Comparison of ENCODE assay signal across 9 cellular contexts in the genomic region with DNA sequence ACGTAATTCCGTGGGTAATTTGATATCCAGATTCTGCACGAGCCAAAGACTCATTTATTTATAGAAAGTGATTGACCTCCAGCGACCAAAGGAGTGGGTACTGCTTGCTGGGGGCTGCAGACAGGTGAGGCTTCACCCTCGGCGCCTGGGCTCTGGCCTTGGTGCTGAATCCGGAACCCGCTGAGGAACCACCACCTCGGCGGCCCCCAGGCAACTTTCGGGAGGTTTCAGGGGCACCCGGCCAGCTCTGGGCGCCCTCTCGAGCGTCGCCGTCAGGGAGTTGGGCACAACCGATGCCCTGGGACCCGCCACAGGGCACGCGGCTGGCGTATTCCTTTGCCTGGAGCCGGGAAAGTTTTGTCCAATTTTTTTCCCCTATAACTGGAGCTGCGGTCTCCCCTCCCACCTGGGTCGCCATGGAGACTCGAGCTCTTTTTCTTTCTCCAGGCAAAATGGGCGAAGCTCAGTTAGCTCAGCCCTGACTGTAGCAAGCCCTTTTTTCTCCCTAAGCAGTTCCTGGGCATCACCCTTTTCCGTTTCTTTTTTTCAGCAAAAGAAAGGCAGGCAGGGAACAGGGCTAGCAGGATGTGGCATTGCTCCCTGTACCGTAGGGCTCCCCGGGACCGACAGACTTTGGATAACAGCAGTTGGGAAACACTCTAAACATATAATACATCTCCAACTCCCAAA. TPM values are rescaled to one million over a fixed set of nuclear protein-coding genes. Genes with fewer than 3 reads are reported as not detected.
DNase-seq lines count a peak whose midpoint lies in the region; ATAC-seq and TF ChIP-seq lines count a peak whose summit lies in the region.
"Had no signal": no experiment of that assay in that cellular context is flagged by ENCODE, and none has a peak within 500 bp of the region (broad histone marks: within the 10 kb centered on the region; RNA-seq: fewer than 3 reads in every experiment).

No MANE protein-coding gene starts in this region.

- peaks cover 60% of the 10 kb centered on the region for H3K27me3 Mint-ChIP-seq in activated naive CD8-positive, alpha-beta T cell treated with anti-CD3 and anti-CD28 coated beads, Interleukin-2, amount 10 ng/mL, durations not matched to agents 7 days and 5 days

- H3K4me1 ChIP-seq in left lung (peaks cover 9 to 15% of the 10 kb centered on the region in 2 donors), BE2C (no peaks in the 10 kb centered on the region)

- H3K9me3 ChIP-seq in left lung (no peaks in the 10 kb centered on the region), BE2C (no peaks in the 10 kb centered on the region)

- no peak overlapping the region for H3K4me3 Mint-ChIP-seq in activated naive CD8-positive, alpha-beta T cell treated with anti-CD3 and anti-CD28 coated beads, Interleukin-2, amount 10 ng/mL, durations not matched to agents 7 days and 5 days

- peak; percentile 4 for DNase-seq in DMS79 (lab: John Stamatoyannopoulos, UW)
- peak; percentile 16 for DNase-seq in HuH-7.5 (ENCODE audit: low spot score)
- DNase-seq in activated naive CD8-positive, alpha-beta T cell treated with anti-CD3 and anti-CD28 coated beads, Interleukin-2, amount 10 ng/mL, durations not matched to agents 7 days and 5 days: peak; percentile 48
- peak in 1 of 2 donors; percentile 81 for DNase-seq in left lung
- DNase-seq in BE2C: no peak

- H3K36me3 ChIP-seq in left lung (no peaks in the 10 kb centered on the region), BE2C (no peaks in the 10 kb centered on the region)

- H3K27me3 ChIP-seq in left lung (peaks cover 43 to 88% of the 10 kb centered on the region in 2 donors), BE2C (peaks cover 69% of the 10 kb centered on the region)

- intact Hi-C loops in left lung (cut with DNase I): no loop called here

- H3K36me3 Mint-ChIP-seq in activated naive CD8-positive, alpha-beta T cell treated with anti-CD3 and anti-CD28 coated beads, Interleukin-2, amount 10 ng/mL, durations not matched to agents 7 days and 5 days: peaks cover 3% of the 10 kb centered on the region

- H3K27ac Mint-ChIP-seq in activated naive CD8-positive, alpha-beta T cell treated with anti-CD3 and anti-CD28 coated beads, Interleukin-2, amount 10 ng/mL, durations not matched to agents 7 days and 5 days: no peak overlapping the region

- no peak overlapping the region for H3K27ac ChIP-seq in left lung
- H3K27ac ChIP-seq: KMS-11 had no signal

- no peaks in the 10 kb centered on the region for H3K4me1 Mint-ChIP-seq in activated naive CD8-positive, alpha-beta T cell treated with anti-CD3 and anti-CD28 coated beads, Interleukin-2, amount 10 ng/mL, durations not matched to agents 7 days and 5 days

- POLR2A ChIA-PET in activated naive CD8-positive, alpha-beta T cell treated with anti-CD3 and anti-CD28 coated beads, Interleukin-2, amount 10 ng/mL, durations not matched to agents 7 days and 5 days (lab: Charles Lee): no interaction called here

- no peak for ATAC-seq in activated naive CD8-positive, alpha-beta T cell treated with anti-CD3 and anti-CD28 coated beads, Interleukin-2, amount 10 ng/mL, durations not matched to agents 7 days and 5 days (ENCODE audit: low read depth)
- peak; percentile 51 for ATAC-seq in left lung
- ATAC-seq in HG02571 (IDR thresholded peaks at IDR 0.05; ENCODE audit: unreplicated experiment): no peak
- no peak for ATAC-seq in GM18502 (IDR thresholded peaks at IDR 0.05; ENCODE audit: poor library complexity, unreplicated experiment)
- no peak for ATAC-seq in GM21390 (IDR thresholded peaks at IDR 0.05; ENCODE audit: unreplicated experiment)

- TF ChIP-seq CTCF in left lung (IDR thresholded peaks at IDR 0.05) (no peak), BE2C (IDR thresholded peaks at IDR 0.05; ENCODE audit: low read depth, low read length) (no peak)

- no peak overlapping the region for H3K4me3 ChIP-seq in left lung
- no peak overlapping the region for H3K4me3 ChIP-seq in BE2C (ENCODE audit: low read depth, low read length)

- H3K9me3 Mint-ChIP-seq in activated naive CD8-positive, alpha-beta T cell treated with anti-CD3 and anti-CD28 coated beads, Interleukin-2, amount 10 ng/mL, durations not matched to agents 7 days and 5 days: no peaks in the 10 kb centered on the region

RNA-seq across cellular contexts. Expression of gene KCNJ6, which starts 1.9 kb away (rescaled TPM):
- total RNA-seq in activated naive CD8-positive, alpha-beta T cell treated with anti-CD3 and anti-CD28 coated beads, Interleukin-2, amount 10 ng/mL, durations not matched to agents 7 days and 5 days: not detected
- under 1 TPM; 0.03 to 0.05 TPM for total RNA-seq in left lung
- not detected for polyA plus RNA-seq in BE2C (2012; ENCODE audit: insufficient read depth, insufficient read length, low read depth)
